In the genomic region with DNA sequence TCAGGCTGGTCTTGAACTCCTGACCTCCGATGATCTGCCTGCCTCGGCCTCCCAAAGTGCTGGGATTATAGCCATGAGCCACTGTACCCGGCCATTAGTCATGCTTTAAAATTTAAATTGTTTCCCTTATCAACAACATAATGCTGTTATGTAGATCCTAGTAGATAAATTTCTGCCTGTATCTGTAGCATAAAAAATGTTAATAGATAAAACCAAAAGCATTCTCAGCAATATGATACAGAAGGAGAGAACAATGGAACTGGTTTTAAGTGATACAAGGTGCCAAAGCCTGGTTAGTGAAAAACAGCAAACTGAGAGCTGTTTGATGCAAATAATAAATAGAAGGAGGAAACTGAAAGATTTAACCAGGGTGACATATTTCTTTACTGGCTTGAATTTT, we compare ENCODE assay signal across 15 cellular contexts. TPM values are rescaled to one million over a fixed set of nuclear protein-coding genes. Genes with fewer than 3 reads are reported as not detected.
DNase-seq lines count a peak whose midpoint lies in the region; ATAC-seq and TF ChIP-seq lines count a peak whose summit lies in the region.
"Had no signal": no experiment of that assay in that cellular context is flagged by ENCODE, and none has a peak within 500 bp of the region (broad histone marks: within the 10 kb centered on the region; RNA-seq: fewer than 3 reads in every experiment).

No MANE protein-coding gene starts in this region.

- no peaks in the 10 kb centered on the region for H3F3A ChIP-seq in GM23338 (replicated peaks; ENCODE audit: low read depth)
- peaks cover 25% of the 10 kb centered on the region for H3F3A ChIP-seq in SK-N-SH (replicated peaks; ENCODE audit: insufficient read depth)

- H3K4me1 Mint-ChIP-seq in GM23338 (no peaks in the 10 kb centered on the region), mesothelial cell of epicardium (peaks cover 6% of the 10 kb centered on the region)
- H3K4me1 Mint-ChIP-seq in naive thymus-derived CD4-positive, alpha-beta T cell, result peaks cover 0 to 11% (median 9%) of the 10 kb centered on the region in 7 donors

- no peak overlapping the region for H2AFZ ChIP-seq in GM23338
- H2AFZ ChIP-seq in SK-N-SH (ENCODE audit: low read depth), result peak overlapping the region; percentile 20; the same call in 1 of the 2 replicates

- H3K27me3 Mint-ChIP-seq in GM23338 (ENCODE audit: insufficient read depth, low read depth, poor library complexity) (peaks cover 4% of the 10 kb centered on the region), mesothelial cell of epicardium (ENCODE audit: low read depth) (no peaks in the 10 kb centered on the region)
- no peaks in the 10 kb centered on the region for H3K27me3 Mint-ChIP-seq in naive thymus-derived CD4-positive, alpha-beta T cell

- H3K9me3 Mint-ChIP-seq in GM23338 (peaks cover 2% of the 10 kb centered on the region; the same call in 1 of the 3 replicates), mesothelial cell of epicardium (peaks cover 6% of the 10 kb centered on the region)
- no peaks in the 10 kb centered on the region for H3K9me3 Mint-ChIP-seq in naive thymus-derived CD4-positive, alpha-beta T cell

- no peak for TF ChIP-seq RAD21 in SK-N-SH (IDR thresholded peaks at IDR 0.05; ENCODE audit: low read length)

- H4K20me1 ChIP-seq in GM23338 (replicated peaks; ENCODE audit: insufficient read depth) (0 out of 2 replicates have a peak, but pooled peaks cover 12% of the 10 kb centered on the region), SK-N-SH (ENCODE audit: insufficient read depth) (no peaks in the 10 kb centered on the region)

- ATAC-seq in GM23338 (no peak), omental fat pad (ENCODE audit: low FRiP score) (no peak), upper lobe of right lung (no peak)
- no peak for ATAC-seq in naive thymus-derived CD4-positive, alpha-beta T cell
- ATAC-seq: A549 had no signal

- H3K4me3 ChIP-seq in GM23338, result no peak overlapping the region
- H3K4me3 ChIP-seq in SK-N-SH (ENCODE audit: low read depth in 2 of 2, low read length in 1 of 2), result no peak overlapping the region
- no peak overlapping the region for H3K4me3 ChIP-seq in upper lobe of right lung
- H3K4me3 ChIP-seq in naive thymus-derived CD4-positive, alpha-beta T cell (ENCODE audit: low read length), result no peak overlapping the region
- H3K4me3 ChIP-seq: A549 had no signal

- POLR2A ChIA-PET in SK-N-SH (lab: Yijun Ruan, JAX), result no interaction called here
- POLR2A ChIA-PET in naive thymus-derived CD4-positive, alpha-beta T cell (lab: Charles Lee), result no interaction called here

- H3K27ac ChIP-seq in GM23338 (ENCODE audit: low read depth) (peak overlapping the region; percentile 40; the same call in 1 of the 2 replicates), SK-N-SH (ENCODE audit: low read depth in 2 of 2, low read length in 1 of 2) (peak overlapping the region in 1 of 2 experiments; percentile 79; a peak in 3 of 4 replicates), upper lobe of right lung (no peak overlapping the region)
- no peak overlapping the region for H3K27ac ChIP-seq in naive thymus-derived CD4-positive, alpha-beta T cell (ENCODE audit: low read depth, low read length)
- H3K27ac ChIP-seq: A549 had no signal

- peak overlapping the region; percentile 29; the same call in 1 of the 2 replicates for H3K9ac ChIP-seq in SK-N-SH

- H3K36me3 ChIP-seq in GM23338 (ENCODE audit: insufficient read depth), result peaks cover 8% of the 10 kb centered on the region; the same call in 1 of the 2 replicates
- peaks cover 9 to 39% of the 10 kb centered on the region in 2 experiments for H3K36me3 ChIP-seq in SK-N-SH (replicated peaks in 1 of 2; ENCODE audit: control insufficient read depth in 1 of 2, insufficient read depth in 2 of 2, low read length in 1 of 2)
- H3K36me3 ChIP-seq in upper lobe of right lung, result peaks cover 55% of the 10 kb centered on the region
- peaks cover 4 to 25% (median 11%) of the 10 kb centered on the region in 3 experiments for H3K36me3 ChIP-seq in naive thymus-derived CD4-positive, alpha-beta T cell (ENCODE audit: control insufficient read depth in 2 of 3, insufficient read depth in 3 of 3, low read length in 3 of 3)

- no peaks in the 10 kb centered on the region for H3K27me3 ChIP-seq in GM23338 (ENCODE audit: insufficient read depth)
- H3K27me3 ChIP-seq in SK-N-SH (ENCODE audit: insufficient read depth), result no peaks in the 10 kb centered on the region
- no peaks in the 10 kb centered on the region for H3K27me3 ChIP-seq in upper lobe of right lung
- H3K27me3 ChIP-seq in naive thymus-derived CD4-positive, alpha-beta T cell (ENCODE audit: control insufficient read depth in 2 of 2, insufficient read depth in 2 of 2, low read length in 2 of 2), result no peaks in the 10 kb centered on the region

- H3K9me2 ChIP-seq in GM23338 (ENCODE audit: insufficient read depth), result no peaks in the 10 kb centered on the region
- no peaks in the 10 kb centered on the region for H3K9me2 ChIP-seq in SK-N-SH

- DNase-seq in EL, result peak; percentile 3
- no peak for DNase-seq in GM23338 (ENCODE audit: low spot score)
- DNase-seq in SK-N-SH, result peak; percentile 24
- DNase-seq in mesothelial cell of epicardium (ENCODE audit: low spot score in 2 of 2, unreplicated experiment in 2 of 2), result no peak
- DNase-seq in omental fat pad (ENCODE audit: low spot score), result no peak
- DNase-seq in upper lobe of right lung, result no peak
- DNase-seq in activated effector memory CD4-positive, alpha-beta T cell treated with Interleukin-2 at 50 U/mL for 16 hours, result no peak
- DNase-seq in naive thymus-derived CD4-positive, alpha-beta T cell, result no peak
- DNase-seq: Caco-2, KG1, NCI-H1105 treated with DMSO at 0.1 percent for 48 hours, NCI-H187, Right ventricle myocardium superior, SW 1271 had no signal

- intact Hi-C loops in upper lobe of right lung (cut with DNase I), result no loop called here
- intact Hi-C loops in naive thymus-derived CD4-positive, alpha-beta T cell (cut with micrococcal nuclease), result no loop called here

- CTCF ChIA-PET in SK-N-SH (lab: Yijun Ruan, JAX), result interaction anchor here (0.5 to 1.0 kb wide), 2 partner anchors 10 to 26 kb away, joined by 3 to 5 read pairs; no protein-coding TSS in a partner anchor
- CTCF ChIA-PET in naive thymus-derived CD4-positive, alpha-beta T cell (lab: Charles Lee), result no interaction called here

- peaks cover 41% of the 10 kb centered on the region for H3K36me3 Mint-ChIP-seq in GM23338 (ENCODE audit: low read depth)
- H3K36me3 Mint-ChIP-seq in mesothelial cell of epicardium, result peaks cover 24% of the 10 kb centered on the region
- H3K36me3 Mint-ChIP-seq in naive thymus-derived CD4-positive, alpha-beta T cell, result peaks cover 7 to 29% (median 22%) of the 10 kb centered on the region in 5 donors

- WGBS in SK-N-SH (ENCODE audit: low lambda C conversion rate), result 34% methylated on average over 3 of the region's 3 CpGs

- TF ChIP-seq CTCF in GM23338 (conservative IDR thresholded peaks at IDR 0.05; ENCODE audit: low read depth in 2 of 2) (no peak), SK-N-SH (IDR thresholded peaks at IDR 0.05) (no peak), mesothelial cell of epicardium (IDR thresholded peaks at IDR 0.05; ENCODE audit: unreplicated experiment) (no peak), omental fat pad (IDR thresholded peaks at IDR 0.05) (no peak), upper lobe of right lung (IDR thresholded peaks at IDR 0.05) (no peak)

- H3K4me1 ChIP-seq in GM23338 (ENCODE audit: insufficient read depth) (no peaks in the 10 kb centered on the region), SK-N-SH (ENCODE audit: control insufficient read depth in 1 of 2, insufficient read depth in 2 of 2, low read depth in 1 of 2, low read length in 1 of 2) (peaks cover 0 to 15% of the 10 kb centered on the region in 2 experiments), upper lobe of right lung (no peaks in the 10 kb centered on the region)
- no peaks in the 10 kb centered on the region for H3K4me1 ChIP-seq in naive thymus-derived CD4-positive, alpha-beta T cell (ENCODE audit: control insufficient read depth in 2 of 2, insufficient read depth in 2 of 2, low read length in 2 of 2)
- H3K4me1 ChIP-seq: A549, Caco-2 had no signal

- TF ChIP-seq EP300 in SK-N-SH (IDR thresholded peaks at IDR 0.05; ENCODE audit: borderline replicate concordance in 1 of 2, low read depth in 1 of 2, low read length in 1 of 2), result no peak

- peaks cover 26% of the 10 kb centered on the region for H3K79me2 ChIP-seq in GM23338 (replicated peaks; ENCODE audit: insufficient read depth)
- H3K79me2 ChIP-seq in SK-N-SH (ENCODE audit: insufficient read depth), result peaks cover 41% of the 10 kb centered on the region

- H3K4me3 Mint-ChIP-seq in GM23338 (no peak overlapping the region), mesothelial cell of epicardium (no peak overlapping the region)
- no peak overlapping the region for H3K4me3 Mint-ChIP-seq in naive thymus-derived CD4-positive, alpha-beta T cell

- H3K9me3 ChIP-seq in SK-N-SH (no peaks in the 10 kb centered on the region), upper lobe of right lung (no peaks in the 10 kb centered on the region)
- H3K9me3 ChIP-seq in naive thymus-derived CD4-positive, alpha-beta T cell (ENCODE audit: control insufficient read depth in 2 of 3, low read length in 3 of 3), result no peaks in the 10 kb centered on the region
- H3K9me3 ChIP-seq: A549, Caco-2 had no signal

- H3K4me2 ChIP-seq in GM23338, result no peak overlapping the region
- peak overlapping the region; percentile 2 for H3K4me2 ChIP-seq in SK-N-SH
- H3K4me2 ChIP-seq: A549 had no signal

- H3K27ac Mint-ChIP-seq in GM23338 (no peak overlapping the region), mesothelial cell of epicardium (peak overlapping the region; percentile 41)
- H3K27ac Mint-ChIP-seq in naive thymus-derived CD4-positive, alpha-beta T cell, result peak overlapping the region in 1 of 9 donors; percentile 72

TF ChIP-seq in SK-N-SH, 30 proteins besides CTCF, POLR2A, EP300 and RAD21 (continues in another document):
- TF ChIP-seq CHD2 (IDR thresholded peaks at IDR 0.05; ENCODE audit: low read length, partially characterized antibody) (no peak), GABPA (IDR thresholded peaks at IDR 0.05; ENCODE audit: low read depth) (no peak)

RNA-seq across cellular contexts. Expression of a gene that starts 26.5 kb away (rescaled TPM):
- 60.3 and 64.8 TPM in 2 replicates for total RNA-seq in GM23338 (2014; rRNA removed; shearing (Covaris generic))
- 50.0 and 68.6 TPM in 2 replicates for polyA plus RNA-seq in GM23338 (2016; fragmentation: Nextera tagmentation; extraction: Ambion mirVana)
- 23.4 and 31.3 TPM in 2 replicates for polyA plus RNA-seq in SK-N-SH (2012; rRNA removed)
- polyA plus RNA-seq in SK-N-SH (2012; cell fraction: cytosol; rRNA removed), result 30.5 and 31.8 TPM in 2 replicates
- polyA plus RNA-seq in SK-N-SH (2012; cell fraction: nucleus; rRNA removed), result 13.9 and 34.4 TPM in 2 replicates
- total RNA-seq in mesothelial cell of epicardium, result 55.9 to 61.6 TPM (median 56.1 TPM) in 3 replicates
- total RNA-seq in omental fat pad, result 10 to 100 TPM; 45.3 to 60.2 (median 50.8) TPM
- 65.1 TPM for total RNA-seq in upper lobe of right lung
- 10 to 100 TPM; 52.8 to 61.8 (median 57.1) TPM for total RNA-seq in naive thymus-derived CD4-positive, alpha-beta T cell
- 10 to 100 TPM; 34.7 to 50.7 TPM for polyA plus RNA-seq in naive thymus-derived CD4-positive, alpha-beta T cell

Comparison
In these comparisons a context has a peak if more than half of its experiments do, and no peak if none do; other contexts are left out.
1. DNase-seq: peak in EL (single experiment) and SK-N-SH (single experiment); none in GM23338 (single experiment), mesothelial cell of epicardium (0 of 2), omental fat pad (single experiment), upper lobe of right lung (single experiment), activated effector memory CD4-positive, alpha-beta T cell treated with Interleukin-2 at 50 U/mL for 16 hours (single experiment) and naive thymus-derived CD4-positive, alpha-beta T cell (0 of 9).